In genomic region chr15:62241135-62241770, GRCh38 we compare ENCODE assay signal across 10 cellular contexts.
DNase-seq lines count a peak whose midpoint lies in the region; ATAC-seq, FAIRE-seq and TF ChIP-seq lines count a peak whose summit lies in the region.
"Had no signal": no experiment of that assay in that cellular context is flagged by ENCODE, and none has a peak within 500 bp of the region (broad histone marks: within the 10 kb centered on the region; RNA-seq: fewer than 3 reads in every experiment).

No MANE protein-coding gene starts in this region.

- peak in 1 of 2 experiments; percentile 27; a peak in 3 of 5 replicates for TF ChIP-seq RAD21 in A549 (conservative IDR thresholded peaks at IDR 0.05 in 1 of 2, IDR thresholded peaks at IDR 0.05 in 1 of 2)

- peaks cover 5% of the 10 kb centered on the region for H3K27me3 ChIP-seq in foreskin keratinocyte
- no peaks in the 10 kb centered on the region for H3K27me3 ChIP-seq in esophagus muscularis mucosa

- WGBS in A549 (ENCODE audit: missing lambda C conversion rate), result 39% methylated on average over 5 of the region's 5 CpGs
- 76% methylated on average over 4 of the region's 5 CpGs for WGBS in esophagus muscularis mucosa

- no peak for TF ChIP-seq POLR2A in A549 (IDR thresholded peaks at IDR 0.05; ENCODE audit: low read length)
- no peak for TF ChIP-seq POLR2A in esophagus muscularis mucosa (IDR thresholded peaks at IDR 0.05; ENCODE audit: low read depth)

- H3K4me3 ChIP-seq in A549, result no peak overlapping the region
- H3K4me3 ChIP-seq in esophagus muscularis mucosa, result no peak overlapping the region

- H3K27ac ChIP-seq in A549 (no peak overlapping the region), foreskin keratinocyte (no peak overlapping the region), esophagus muscularis mucosa (replicated peaks in 1 of 4) (no peak overlapping the region)

- peaks cover 5% of the 10 kb centered on the region; the same call in 2 of the 3 replicates for H3K9me3 ChIP-seq in A549
- peaks cover 0 to 6% (median 2%) of the 10 kb centered on the region in 4 donors for H3K9me3 ChIP-seq in esophagus muscularis mucosa

- intact Hi-C loops in esophagus muscularis mucosa (cut with DNase I), result no loop called here

- CTCF ChIA-PET in A549 (lab: Yijun Ruan, JAX), result interaction anchor here (0.6 to 8.4 kb wide), 19 partner anchors 8 to 845 kb away, joined by 3 to 61 read pairs (median 3); partner anchors contain the start of gene VPS13C

- TF ChIP-seq CTCF in A549 (IDR thresholded peaks at IDR 0.05) (peak; percentile 28), GM12873 (IDR thresholded peaks at IDR 0.05; ENCODE audit: insufficient read depth, low read depth, low read length, missing control alignments) (peak; percentile 54), foreskin keratinocyte (conservative IDR thresholded peaks at IDR 0.05) (peak; percentile 46), esophagus muscularis mucosa (IDR thresholded peaks at IDR 0.05) (peak in 1 of 3 experiments; percentile 21)

- peak; percentile 85 to 91 for ATAC-seq in A549
- ATAC-seq in foreskin keratinocyte, result peak; percentile 55

- DNase-seq in A549 (ENCODE audit: low read depth in 1 of 2, low spot score in 1 of 2) (peak; percentile 46 to 60), RCC 7860 (ENCODE audit: low spot score) (peak; percentile 9), foreskin keratinocyte (no peak), esophagus muscularis mucosa (ENCODE audit: extremely low spot score) (no peak), GM19240 (ENCODE audit: insufficient read length, low spot score) (no peak), NOMO-1 treated with DMSO at 0.1 percent for 48 hours (lab: John Stamatoyannopoulos, UW; ENCODE audit: unreplicated experiment) (no peak), LoVo (ENCODE audit: low spot score) (no peak)
- DNase-seq: GF-D8, NCI-H446 treated with DMSO at 0.1 percent for 48 hours had no signal

- POLR2A ChIA-PET in A549 (lab: Yijun Ruan, JAX), result no interaction called here

- FAIRE-seq in A549 (lab: Jason Lieb, UNC) (no peak), RCC 7860 (lab: Jason Lieb, UNC) (no peak)

- no peak overlapping the region for H3K4me2 ChIP-seq in A549

- TF ChIP-seq EP300 in A549 (IDR thresholded peaks at IDR 0.05), result no peak
- TF ChIP-seq EP300 in esophagus muscularis mucosa (IDR thresholded peaks at IDR 0.05), result no peak

- H3K4me1 ChIP-seq in A549 (no peaks in the 10 kb centered on the region), foreskin keratinocyte (no peaks in the 10 kb centered on the region), esophagus muscularis mucosa (no peaks in the 10 kb centered on the region)

- H3K36me3 ChIP-seq in esophagus muscularis mucosa, result no peaks in the 10 kb centered on the region

TF ChIP-seq in A549, 52 proteins besides CTCF, POLR2A, EP300 and RAD21:
- TF ChIP-seq KDM1A (IDR thresholded peaks at IDR 0.05; ENCODE audit: low read depth) (no peak), SMC3 (IDR thresholded peaks at IDR 0.05) (0 out of 3 replicates have a peak, but pooled peaks have one; percentile 14)
TF ChIP-seq in A549: peak in this region for 1.

Comparison
In these comparisons a context has a peak if more than half of its experiments do, and no peak if none do; other contexts are left out.
1. DNase-seq: peak in A549 (2 of 2) and RCC 7860 (single experiment); none in foreskin keratinocyte (0 of 2), esophagus muscularis mucosa (single experiment), GM19240 (single experiment), NOMO-1 treated with DMSO at 0.1 percent for 48 hours (single experiment) and LoVo (single experiment).